8 cellular contexts compared by ENCODE assay signal in the genomic region with DNA sequence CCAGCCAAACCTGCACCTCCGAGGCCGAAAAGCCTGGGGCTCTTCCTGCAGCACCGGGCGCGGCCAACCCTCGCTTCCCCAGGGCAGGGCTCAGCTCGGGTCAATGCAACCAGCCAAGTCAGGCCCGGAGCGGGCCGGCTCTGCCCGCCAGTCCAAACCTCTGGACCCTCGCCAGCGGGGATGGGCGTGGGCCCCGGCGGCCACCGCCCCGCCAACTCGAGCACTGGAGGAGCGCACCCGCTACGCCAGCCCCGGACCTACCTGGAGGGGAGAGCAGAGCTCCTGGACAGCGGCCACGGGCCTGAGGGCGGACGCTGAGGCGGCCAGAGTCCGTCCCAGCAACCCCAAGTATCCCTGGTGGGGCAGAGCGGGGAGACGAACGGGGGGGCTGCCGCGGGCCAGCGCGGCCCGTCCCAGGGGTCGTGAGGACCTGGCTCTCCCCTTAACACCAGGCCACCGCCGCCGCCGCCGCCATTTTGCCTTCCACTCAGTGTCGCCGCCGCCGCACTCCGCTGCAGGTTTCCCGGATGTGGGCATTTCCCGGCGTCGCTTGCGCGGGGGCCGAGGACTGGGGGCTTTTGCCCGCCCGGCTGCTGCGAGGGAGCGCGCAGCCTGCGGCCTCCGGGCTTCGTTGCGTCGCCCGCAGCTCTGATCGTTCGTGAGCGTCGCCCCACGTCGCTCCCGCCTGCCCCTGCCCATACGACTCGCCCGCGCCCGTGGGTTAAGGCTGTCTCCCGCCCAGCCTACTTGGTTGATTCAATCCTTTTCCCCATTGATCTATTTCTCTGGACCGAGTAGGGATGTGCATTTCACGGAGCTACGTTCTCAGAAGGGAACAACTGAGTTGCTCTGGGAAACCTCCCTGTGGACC. TPM values are rescaled to one million over a fixed set of nuclear protein-coding genes. Genes with fewer than 3 reads are reported as not detected.
DNase-seq lines count a peak whose midpoint lies in the region; TF ChIP-seq lines count a peak whose summit lies in the region.

A gene (minus strand): TSS at position 514 of the 871 bp plus-strand sequence. CDS start 15,975 bp downstream, outside the sequence.

- H3K9me3 ChIP-seq in HAP-1 (no peaks in the 10 kb centered on the region), MG63 (no peaks in the 10 kb centered on the region), stomach smooth muscle (ENCODE audit: control insufficient read depth in 2 of 2, low read length in 2 of 2) (no peaks in the 10 kb centered on the region)

- peak within 1 kb of the TSS; percentile 99 for H3K27ac ChIP-seq in stomach smooth muscle (ENCODE audit: low read length)

- H3K4me1 Mint-ChIP-seq in neural crest cell, result peaks cover 33% of the 10 kb centered on the region

- H3K36me3 Mint-ChIP-seq in neural crest cell (ENCODE audit: low read depth), result peaks cover 4% of the 10 kb centered on the region

- peak within 1 kb of the TSS; percentile 95 to 99 for H3K9ac ChIP-seq in stomach smooth muscle (ENCODE audit: low read length in 2 of 2)

- H3K27me3 ChIP-seq in HAP-1 (ENCODE audit: low read depth), result no peaks in the 10 kb centered on the region
- H3K27me3 ChIP-seq in MG63, result no peaks in the 10 kb centered on the region
- H3K27me3 ChIP-seq in stomach smooth muscle (ENCODE audit: control insufficient read depth in 1 of 2, insufficient read depth in 2 of 2, low read length in 2 of 2), result no peaks in the 10 kb centered on the region

- H3K27me3 Mint-ChIP-seq in neural crest cell (ENCODE audit: low read depth), result no peaks in the 10 kb centered on the region

- H3K36me3 ChIP-seq in HAP-1 (replicated peaks) (peaks cover 9% of the 10 kb centered on the region), MG63 (peaks cover 21% of the 10 kb centered on the region), stomach smooth muscle (ENCODE audit: control insufficient read depth in 2 of 2, insufficient read depth in 2 of 2, low read length in 2 of 2) (no peaks in the 10 kb centered on the region)

- peaks cover 11% of the 10 kb centered on the region for H3K4me1 ChIP-seq in HAP-1
- peaks cover 2% of the 10 kb centered on the region for H3K4me1 ChIP-seq in stomach smooth muscle (ENCODE audit: control insufficient read depth, insufficient read depth, low read length)

- DNase-seq in G401 (ENCODE audit: low spot score) (peak; percentile 81), HAP-1 (ENCODE audit: low spot score in 2 of 2) (peak; percentile 88 to 94), MG63 (peak; percentile 90), SIG-M5 (lab: John Stamatoyannopoulos, UW) (peak; percentile 13), activated gamma-delta T cell (lab: John Stamatoyannopoulos, UW) (peak; percentile 94), fibroblast of villous mesenchyme (ENCODE audit: low read depth) (peak; percentile 81), neural crest cell (ENCODE audit: low read depth, low spot score) (peak; percentile 90)

- in situ Hi-C loops in G401 (cut with HindIII; ENCODE audit: low sequenced_read_pairs), result no loop called here
- in situ Hi-C loops in HAP-1 (cut with MboI; ENCODE audit: low sequenced_read_pairs), result loop anchor here (10.0 kb wide), 1 partner anchor 207 kb away; a partner anchor contains a TSS

- H3K4me3 ChIP-seq in HAP-1 (peak within 1 kb of the TSS; percentile 99), MG63 (peak within 1 kb of the TSS; percentile 98), fibroblast of villous mesenchyme (ENCODE audit: low read depth, low read length) (peak within 1 kb of the TSS; percentile 93), stomach smooth muscle (ENCODE audit: low read length in 2 of 2) (peak within 1 kb of the TSS; percentile 78 to 94)

- H3K4me3 Mint-ChIP-seq in neural crest cell, result peak within 1 kb of the TSS; percentile 91

- H3K9me3 Mint-ChIP-seq in neural crest cell, result no peaks in the 10 kb centered on the region

- TF ChIP-seq CTCF in fibroblast of villous mesenchyme (IDR thresholded peaks at IDR 0.05; ENCODE audit: insufficient read depth, low read depth, low read length) (no peak), neural crest cell (conservative IDR thresholded peaks at IDR 0.05) (no peak)

- peak within 1 kb of the TSS; percentile 100 for H3K27ac Mint-ChIP-seq in neural crest cell (ENCODE audit: unreplicated experiment)

RNA-seq across cellular contexts. Expression of the gene that starts here (rescaled TPM):
- 4.7 and 8.6 TPM in 2 replicates for total RNA-seq in G401 (2014; rRNA removed; shearing (Covaris generic))
- total RNA-seq in MG63 (2014; rRNA removed; shearing (Covaris generic); ENCODE audit: low replicate concordance), result 10.3 and 12.9 TPM in 2 replicates
- 20.6 and 25.9 TPM in 2 replicates for total RNA-seq in fibroblast of villous mesenchyme
- 27.4 and 32.7 TPM in 2 replicates for total RNA-seq in neural crest cell

Comparison
In these comparisons a context has a peak if more than half of its experiments do, and no peak if none do; other contexts are left out.
1. Peak in every context shown above with its lines: DNase-seq, H3K4me3 ChIP-seq and H3K27ac ChIP-seq.
2. DNase-seq: peak in every context shown above with its lines; median percentile 94 in activated gamma-delta T cell; 91 in HAP-1; 90 in MG63; 90 in neural crest cell; 81 in G401; 81 in fibroblast of villous mesenchyme; 13 in SIG-M5.